23 cellular contexts compared by ENCODE assay signal in genomic region chr2:201006704-201007103, GRCh38. TPM values are rescaled to one million over a fixed set of nuclear protein-coding genes. Genes with fewer than 3 reads are reported as not detected.
DNase-seq lines count a peak whose midpoint lies in the region; ATAC-seq, FAIRE-seq and TF ChIP-seq lines count a peak whose summit lies in the region.
"Had no signal": no experiment of that assay in that cellular context is flagged by ENCODE, and none has a peak within 500 bp of the region (broad histone marks: within the 10 kb centered on the region; RNA-seq: fewer than 3 reads in every experiment).

No MANE protein-coding gene starts in this region.

- H3K36me3 ChIP-seq in HAP-1 (replicated peaks): peaks cover 10% of the 10 kb centered on the region; the same call in 1 of the 2 replicates

- H3K27ac ChIP-seq in VCaP: peak overlapping the region; percentile 80
- H3K27ac ChIP-seq: SJSA1 had no signal

- in situ Hi-C loops in HAP-1 (cut with MboI; ENCODE audit: low sequenced_read_pairs): no loop called here

- H3K27me3 ChIP-seq in HAP-1 (ENCODE audit: low read depth): no peaks in the 10 kb centered on the region
- H3K27me3 ChIP-seq: Peyer's patch, SJSA1 had no signal

- FAIRE-seq in GM19239 (lab: Jason Lieb, UNC): peak; percentile 49
- FAIRE-seq: D721Med, HTR-8/SVneo had no signal

- ATAC-seq in left colon (peak; percentile 22), GM21723 (IDR thresholded peaks at IDR 0.05; ENCODE audit: unreplicated experiment) (no peak)
- ATAC-seq: CD8-positive, alpha-beta T cell; GM12878; HCT116; Right ventricle myocardium inferior had no signal

- H3K4me3 ChIP-seq in HAP-1: no peak overlapping the region
- H3K4me3 ChIP-seq: GM12878, Peyer's patch, SJSA1 had no signal

- TF ChIP-seq CTCF in VCaP (conservative IDR thresholded peaks at IDR 0.05): no peak

- H3K4me1 ChIP-seq in HAP-1: no peaks in the 10 kb centered on the region
- H3K4me1 ChIP-seq: SJSA1 had no signal

- intact Hi-C loops in left colon (cut with DNase I, micrococcal nuclease): no loop called here

- no peaks in the 10 kb centered on the region for H3K9me3 ChIP-seq in HAP-1
- H3K9me3 ChIP-seq: Peyer's patch, SJSA1 had no signal

- DNase-seq in GM19239 (ENCODE audit: insufficient read length, low spot score) (no peak), left colon (no peak), HAP-1 (ENCODE audit: low spot score in 2 of 2) (no peak), nucleus accumbens (lab: John Stamatoyannopoulos, UW) (no peak)
- no peak for DNase-seq in activated CD8-positive, alpha-beta memory T cell treated with anti-CD3 and anti-CD28 coated beads for 24 hours
- DNase-seq: AML-193; C1 segment of cervical spinal cord; CD8-positive, alpha-beta T cell; DMS79; GOT3; NCI-H1105; NCI-H2029 treated with DMSO at 0.1 percent for 48 hours; NCI-H345; NCI-H524 had no signal

RNA-seq across cellular contexts. Expression of gene ORC2, which starts 43.2 kb away (rescaled TPM):
- total RNA-seq in left colon: 10 to 100 TPM; 25.5 to 26.8 TPM
